Comparison of ENCODE assay signal across 10 cellular contexts in genomic region chr20:25136643-25137559, GRCh38. TPM values are rescaled to one million over a fixed set of nuclear protein-coding genes. Genes with fewer than 3 reads are reported as not detected.
A peak's percentile ranks its signal among the peaks of the same experiment; 100 is the strongest.
DNase-seq lines count a peak whose midpoint lies in the region; ATAC-seq and TF ChIP-seq lines count a peak whose summit lies in the region.
"Had no signal": no experiment of that assay in that cellular context is flagged by ENCODE, and none has a peak within 500 bp of the region (broad histone marks: within the 10 kb centered on the region; RNA-seq: fewer than 3 reads in every experiment).

No MANE protein-coding gene starts in this region.

- H3K27ac Mint-ChIP-seq in CD14-positive monocyte: no peak overlapping the region

- intact Hi-C loops in CD14-positive monocyte (cut with micrococcal nuclease): no loop called here

- no peak for TF ChIP-seq CTCF in RWPE1 (conservative IDR thresholded peaks at IDR 0.05; ENCODE audit: low read depth)
- no peak for TF ChIP-seq CTCF in fibroblast of villous mesenchyme (IDR thresholded peaks at IDR 0.05; ENCODE audit: insufficient read depth, low read depth, low read length)
- no peak for TF ChIP-seq CTCF in omental fat pad (IDR thresholded peaks at IDR 0.05)
- TF ChIP-seq CTCF in GM10248 (IDR thresholded peaks at IDR 0.05; ENCODE audit: control extremely low read depth, extremely low read depth, low read depth, missing control alignments): no peak
- no peak for TF ChIP-seq CTCF in CD14-positive monocyte (IDR thresholded peaks at IDR 0.05)

- POLR2A ChIA-PET in RWPE1 (lab: Yijun Ruan, JAX; ENCODE audit: low non-redundant PET): no interaction called here
- POLR2A ChIA-PET in GM10248 (lab: Yijun Ruan, JAX): no interaction called here

- H3K4me3 Mint-ChIP-seq in CD14-positive monocyte: no peak overlapping the region

- H3K27ac ChIP-seq in RWPE1: peak overlapping the region; percentile 51

- peaks cover 3 to 15% (median 4%) of the 10 kb centered on the region in 3 donors for H3K27me3 Mint-ChIP-seq in CD14-positive monocyte (ENCODE audit: low read depth in 3 of 3)

- H3K36me3 Mint-ChIP-seq in CD14-positive monocyte: no peaks in the 10 kb centered on the region

- no peaks in the 10 kb centered on the region for H3K9me3 Mint-ChIP-seq in CD14-positive monocyte

- no peaks in the 10 kb centered on the region for H3K4me1 Mint-ChIP-seq in CD14-positive monocyte

- ATAC-seq in omental fat pad (ENCODE audit: low FRiP score) (peak; percentile 94), GM21447 (IDR thresholded peaks at IDR 0.05; ENCODE audit: unreplicated experiment) (no peak), GM19455 (IDR thresholded peaks at IDR 0.05; ENCODE audit: unreplicated experiment) (no peak)

- DNase-seq in COLO829 (ENCODE audit: low spot score): peak; percentile 79
- peak; percentile 67 for DNase-seq in RWPE1 (ENCODE audit: low spot score)
- DNase-seq in fibroblast of villous mesenchyme (ENCODE audit: low read depth): peak; percentile 51
- DNase-seq in omental fat pad (ENCODE audit: low spot score): no peak
- DNase-seq in GM10248 (ENCODE audit: extremely low spot score): no peak
- DNase-seq in CD14-positive monocyte (ENCODE audit: low spot score): no peak

- CTCF ChIA-PET in RWPE1 (lab: Yijun Ruan, JAX) (no interaction called here), GM10248 (lab: Yijun Ruan, JAX) (no interaction called here)

- H3K4me3 ChIP-seq in fibroblast of villous mesenchyme (ENCODE audit: low read depth, low read length): no peak overlapping the region
- H3K4me3 ChIP-seq: smooth muscle cell had no signal

RNA-seq across cellular contexts. Expression of gene VSX1, which starts 55.0 kb away (rescaled TPM):
- not detected in 2 replicates for total RNA-seq in fibroblast of villous mesenchyme
- not detected for total RNA-seq in omental fat pad
- polyA plus RNA-seq in CD14-positive monocyte: not detected
- total RNA-seq: dermis microvascular lymphatic vessel endothelial cell, smooth muscle cell had no signal
- polyA plus RNA-seq: smooth muscle cell had no signal

RNA-seq across cellular contexts. Expression of gene ENTPD6, which starts 58.6 kb away (rescaled TPM):
- total RNA-seq in fibroblast of villous mesenchyme (37.7 and 38.4 TPM in 2 replicates), omental fat pad (10 to 100 TPM; 44.6 to 71.0 (median 60.0) TPM)
- 10 to 100 TPM; 36.2 to 47.0 TPM for polyA plus RNA-seq in CD14-positive monocyte

Comparison
In these comparisons a context has a peak if more than half of its experiments do, and no peak if none do; other contexts are left out.
1. DNase-seq: peak in COLO829 (single experiment), RWPE1 (single experiment) and fibroblast of villous mesenchyme (single experiment); none in omental fat pad (single experiment), GM10248 (single experiment) and CD14-positive monocyte (single experiment).